In genomic region chrX:21943460-21944135, GRCh38 we compare ENCODE assay signal across 10 cellular contexts. TPM values are rescaled to one million over a fixed set of nuclear protein-coding genes. Genes with fewer than 3 reads are reported as not detected.
DNase-seq lines count a peak whose midpoint lies in the region; ATAC-seq and TF ChIP-seq lines count a peak whose summit lies in the region.
"Had no signal": no experiment of that assay in that cellular context is flagged by ENCODE, and none has a peak within 500 bp of the region (broad histone marks: within the 10 kb centered on the region; RNA-seq: fewer than 3 reads in every experiment).

No MANE protein-coding gene starts in this region.

- H3K27ac Mint-ChIP-seq in effector memory CD8-positive, alpha-beta T cell, result peak overlapping the region in 1 of 2 donors; percentile 72

- no TSS peak for BruUV-seq in PC-3 (replicated peaks; lab: Mats Ljungman, UMichigan)

- H3K9ac ChIP-seq in ES-I3 (ENCODE audit: low read depth, low read length) (peak overlapping the region; percentile 73; the same call in 1 of the 2 replicates), PC-3 (ENCODE audit: low read length) (peak overlapping the region; percentile 52), trophoblast cell (ENCODE audit: low read length) (no peak overlapping the region)

- ATAC-seq in PC-3, result peak; percentile 12; the same call in 1 of the 2 replicates
- ATAC-seq in effector memory CD8-positive, alpha-beta T cell (replicated peaks), result no peak
- ATAC-seq in GM19351 (IDR thresholded peaks at IDR 0.05; ENCODE audit: unreplicated experiment), result no peak

- CTCF ChIA-PET in PC-3 (lab: Charles Lee), result no interaction called here

- H3K27me3 Mint-ChIP-seq in effector memory CD8-positive, alpha-beta T cell, result no peaks in the 10 kb centered on the region

- no peak overlapping the region for H2BK120ac ChIP-seq in trophoblast cell (ENCODE audit: insufficient read depth, low read length, poor library complexity)

- no peak overlapping the region for H2AFZ ChIP-seq in PC-3 (ENCODE audit: low read length)
- no peak overlapping the region for H2AFZ ChIP-seq in trophoblast cell (ENCODE audit: insufficient read depth, low read length, poor library complexity)

- peak overlapping the region; percentile 24 for H4K91ac ChIP-seq in trophoblast cell (ENCODE audit: low read depth, low read length)

- H3K9me3 Mint-ChIP-seq in effector memory CD8-positive, alpha-beta T cell, result no peaks in the 10 kb centered on the region

- H2BK5ac ChIP-seq in trophoblast cell (ENCODE audit: low read depth, low read length, poor library complexity), result no peak overlapping the region

- peaks cover 40% of the 10 kb centered on the region for H4K20me1 ChIP-seq in PC-3 (ENCODE audit: low read length)

- no peak overlapping the region for H2BK12ac ChIP-seq in trophoblast cell (ENCODE audit: low read length)

- H3K18ac ChIP-seq in trophoblast cell (ENCODE audit: low read length), result no peak overlapping the region

- POLR2A ChIA-PET in PC-3 (lab: Charles Lee; ENCODE audit: unreplicated experiment), result no interaction called here

- peaks cover 21 to 32% of the 10 kb centered on the region in 2 donors for H3K4me1 Mint-ChIP-seq in effector memory CD8-positive, alpha-beta T cell (ENCODE audit: low read depth in 2 of 2)

- no peak overlapping the region for H3K23ac ChIP-seq in trophoblast cell (ENCODE audit: low read length)

- peak overlapping the region; percentile 36 for H3K4ac ChIP-seq in trophoblast cell (ENCODE audit: low read depth, low read length)

- peak overlapping the region; percentile 79 for H3K27ac ChIP-seq in PC-3 (ENCODE audit: low read length)
- H3K27ac ChIP-seq in trophoblast cell (ENCODE audit: low read depth, low read length), result peak overlapping the region; percentile 25

- no peak overlapping the region for H4K12ac ChIP-seq in trophoblast cell (ENCODE audit: low read depth, low read length)

- H3K4me2 ChIP-seq in PC-3 (ENCODE audit: low read length) (peak overlapping the region; percentile 85), trophoblast cell (ENCODE audit: low read length) (peak overlapping the region; percentile 36)

- H3K79me2 ChIP-seq in PC-3 (ENCODE audit: low read length) (peaks cover 75% of the 10 kb centered on the region), trophoblast cell (ENCODE audit: control insufficient read depth, insufficient read depth, low read length, poor library complexity) (peaks cover 14% of the 10 kb centered on the region)

- no peak overlapping the region for H3K14ac ChIP-seq in trophoblast cell (ENCODE audit: low read length)

- H3K4me3 Mint-ChIP-seq in effector memory CD8-positive, alpha-beta T cell, result peak overlapping the region; percentile 11 to 82

- H3K9me3 ChIP-seq in ES-I3 (ENCODE audit: control insufficient read depth, insufficient read depth, low read length), result no peaks in the 10 kb centered on the region
- H3K9me3 ChIP-seq in PC-3 (ENCODE audit: low read length), result no peaks in the 10 kb centered on the region
- H3K9me3 ChIP-seq in trophoblast cell (ENCODE audit: insufficient read depth, low read depth, low read length), result no peaks in the 10 kb centered on the region

- H3K9me2 ChIP-seq in PC-3 (replicated peaks; ENCODE audit: low read length), result no peaks in the 10 kb centered on the region

- DNase-seq in PC-3 (peak; percentile 83), trophoblast cell (no peak), nucleus accumbens (lab: John Stamatoyannopoulos, UW) (no peak), DMS53 treated with DMSO at 0.1 percent for 48 hours (lab: John Stamatoyannopoulos, UW; ENCODE audit: unreplicated experiment) (no peak), HuH-7.5 (ENCODE audit: low spot score) (no peak)
- no peak for DNase-seq in effector memory CD8-positive, alpha-beta T cell
- DNase-seq: activated effector memory CD4-positive, alpha-beta T cell treated with anti-CD3 and anti-CD28 coated beads, Interleukin-2, amount 50 U/mL, for 16 hours; NCI-H2029 treated with DMSO at 0.1 percent for 48 hours had no signal

- WGBS in trophoblast cell (ENCODE audit: extremely low coverage, insufficient coverage, insufficient read length), result 100% methylated on average over 3 of the region's 11 CpGs

- peaks cover 14% of the 10 kb centered on the region for H3K79me1 ChIP-seq in trophoblast cell (ENCODE audit: low read length)

- H3K36me3 ChIP-seq in ES-I3 (ENCODE audit: insufficient read depth, low read length) (peaks cover 4% of the 10 kb centered on the region; the same call in 1 of the 2 replicates), PC-3 (ENCODE audit: low read depth, low read length) (peaks cover 3% of the 10 kb centered on the region; the same call in 1 of the 2 replicates), trophoblast cell (ENCODE audit: control insufficient read depth in 1 of 2, insufficient read depth in 2 of 2, low read length in 2 of 2) (no peaks in the 10 kb centered on the region)

- no peak overlapping the region for H4K8ac ChIP-seq in trophoblast cell (ENCODE audit: low read depth, low read length)

- peaks cover 11% of the 10 kb centered on the region for H3K36me3 Mint-ChIP-seq in effector memory CD8-positive, alpha-beta T cell (ENCODE audit: insufficient read depth)

- H3K4me1 ChIP-seq in ES-I3 (ENCODE audit: insufficient read depth, low read length), result peaks cover 60% of the 10 kb centered on the region
- H3K4me1 ChIP-seq in PC-3 (ENCODE audit: insufficient read depth, low read length), result peaks cover 53% of the 10 kb centered on the region
- peaks cover 15 to 17% of the 10 kb centered on the region in 2 experiments for H3K4me1 ChIP-seq in trophoblast cell (ENCODE audit: control insufficient read depth in 1 of 2, insufficient read depth in 2 of 2, low read length in 2 of 2)

- no peaks in the 10 kb centered on the region for H3F3A ChIP-seq in PC-3 (ENCODE audit: low read length, unreplicated experiment)

- H3K4me3 ChIP-seq in PC-3 (ENCODE audit: low read length) (peak overlapping the region; percentile 87), trophoblast cell (ENCODE audit: low read depth, low read length) (no peak overlapping the region)

- intact Hi-C loops in PC-3 (cut with micrococcal nuclease), result loop anchor here (1.0 to 2.0 kb wide), 2 partner anchors 19 to 31 kb away; no protein-coding TSS in a partner anchor

- TF ChIP-seq CTCF in PC-3 (conservative IDR thresholded peaks at IDR 0.05; ENCODE audit: low read depth, low read length), result no peak

- no peak overlapping the region for H2AK5ac ChIP-seq in trophoblast cell (ENCODE audit: low read length)

- H3K27me3 ChIP-seq in PC-3 (ENCODE audit: low read length) (no peaks in the 10 kb centered on the region), trophoblast cell (ENCODE audit: insufficient read depth, low read length) (no peaks in the 10 kb centered on the region)

RNA-seq across cellular contexts. Expression of gene SMS, which starts 3.1 kb away (rescaled TPM):
- 158 and 164 TPM in 2 replicates for total RNA-seq in PC-3 (2014; rRNA removed)
- polyA plus RNA-seq in trophoblast cell (2013), result 177 and 190 TPM in 2 replicates
